In the genomic region with DNA sequence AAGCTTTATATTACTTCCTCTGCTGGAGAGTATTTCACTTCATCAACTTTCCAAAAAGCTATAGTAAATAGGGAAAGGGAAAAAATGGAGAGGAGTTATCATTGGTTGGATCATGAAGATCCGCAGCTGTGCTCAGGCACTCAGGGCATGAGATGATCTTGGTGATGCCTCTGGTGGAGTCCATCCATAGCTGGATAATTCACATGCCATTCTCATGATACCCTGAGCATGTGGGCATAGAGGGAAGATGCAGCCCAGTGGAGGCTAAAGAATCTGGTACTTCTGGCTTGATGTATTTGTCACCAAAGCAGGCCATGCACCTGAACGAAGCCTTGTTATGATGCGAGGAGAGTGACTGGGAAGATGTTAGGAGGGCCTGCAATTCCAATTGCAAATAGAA, we compare ENCODE assay signal across 19 cellular contexts.
DNase-seq lines count a peak whose midpoint lies in the region; ATAC-seq, FAIRE-seq and TF ChIP-seq lines count a peak whose summit lies in the region.
"Had no signal": no experiment of that assay in that cellular context is flagged by ENCODE, and none has a peak within 500 bp of the region (broad histone marks: within the 10 kb centered on the region; RNA-seq: fewer than 3 reads in every experiment).

No MANE protein-coding gene starts in this region.

- H3K4me3 ChIP-seq in GM23248 (no peak overlapping the region), K562 (no peak overlapping the region), trophoblast cell (ENCODE audit: low read depth, low read length) (no peak overlapping the region), neuronal stem cell (ENCODE audit: low read length in 2 of 2) (no peak overlapping the region)
- H3K4me3 ChIP-seq: GM23338 had no signal

- H2AK5ac ChIP-seq in trophoblast cell (ENCODE audit: low read length) = no peak overlapping the region
- no peak overlapping the region for H2AK5ac ChIP-seq in neuronal stem cell (ENCODE audit: low read depth, low read length)

- H3K9me2 ChIP-seq in GM23248 (ENCODE audit: insufficient read depth) = no peaks in the 10 kb centered on the region; the same call in 1 of the 2 replicates

- H3K4ac ChIP-seq in trophoblast cell (ENCODE audit: low read depth, low read length) = no peak overlapping the region
- H3K4ac ChIP-seq in neuronal stem cell (ENCODE audit: low read length) = no peak overlapping the region

- H3K4me2 ChIP-seq in GM23248 (ENCODE audit: unreplicated experiment) (no peak overlapping the region), K562 (ENCODE audit: insufficient read depth, low read length) (no peak overlapping the region), trophoblast cell (ENCODE audit: low read length) (no peak overlapping the region), neuronal stem cell (ENCODE audit: insufficient read depth, low read length, poor library complexity, severe bottlenecking) (no peak overlapping the region)
- H3K4me2 ChIP-seq: GM23338 had no signal

- no peak overlapping the region for H3K18ac ChIP-seq in trophoblast cell (ENCODE audit: low read length)
- no peak overlapping the region for H3K18ac ChIP-seq in neuronal stem cell (ENCODE audit: low read length)

- H3K27me3 ChIP-seq in GM23248 (replicated peaks; ENCODE audit: insufficient read depth) (no peaks in the 10 kb centered on the region), K562 (ENCODE audit: control insufficient read depth in 2 of 2, insufficient read depth in 2 of 2, low read length in 2 of 2) (no peaks in the 10 kb centered on the region), trophoblast cell (ENCODE audit: insufficient read depth, low read length) (no peaks in the 10 kb centered on the region), neuronal stem cell (ENCODE audit: control insufficient read depth in 3 of 3, insufficient read depth in 3 of 3, low read depth in 1 of 3, low read length in 3 of 3) (no peaks in the 10 kb centered on the region)
- H3K27me3 ChIP-seq: BE2C had no signal

- TF ChIP-seq RAD21 in K562 (CRISPR knock-in tag; conservative IDR thresholded peaks at IDR 0.05 in 1 of 2, IDR thresholded peaks at IDR 0.05 in 1 of 2) = no peak

- H3K27ac ChIP-seq in GM23248 (no peak overlapping the region), K562 (ENCODE audit: extremely low read depth, low read depth, low read length) (no peak overlapping the region), trophoblast cell (ENCODE audit: low read depth, low read length) (no peak overlapping the region), neuronal stem cell (replicated peaks; ENCODE audit: low read length) (no peak overlapping the region)

- H3F3A ChIP-seq in GM23248 (ENCODE audit: insufficient read depth) = no peaks in the 10 kb centered on the region

- no peak overlapping the region for H2BK12ac ChIP-seq in trophoblast cell (ENCODE audit: low read length)
- H2BK12ac ChIP-seq in neuronal stem cell (ENCODE audit: low read length) = no peak overlapping the region

- H4K20me1 ChIP-seq in GM23248 (ENCODE audit: insufficient read depth) = no peaks in the 10 kb centered on the region
- no peaks in the 10 kb centered on the region for H4K20me1 ChIP-seq in K562 (replicated peaks; ENCODE audit: control insufficient read depth, insufficient read depth, low read length)

- 73 to 78% methylated on average over 3 of the region's 3 CpGs for WGBS in GM23248 (ENCODE audit: low coverage in 1 of 2, low lambda C conversion rate in 2 of 2, missing lambda C conversion rate in 2 of 2), 2 experiments
- WGBS in K562 (ENCODE audit: insufficient coverage, low coverage, missing lambda C conversion rate) = 71% methylated on average over 3 of the region's 3 CpGs
- WGBS in trophoblast cell (ENCODE audit: extremely low coverage, insufficient coverage, insufficient read length) = no CpG with 5 or more reads among the region's 3 CpGs
- WGBS in neuronal stem cell (ENCODE audit: extremely low coverage in 2 of 2, insufficient read length in 2 of 2, insufficient replicate concordance in 1 of 2), 2 donors = no CpG with 5 or more reads among the region's 3 CpGs

- ATAC-seq in K562 = no peak
- ATAC-seq: GM23338 had no signal

- no peak overlapping the region for H4K12ac ChIP-seq in trophoblast cell (ENCODE audit: low read depth, low read length)

- H3K9me1 ChIP-seq in K562 (ENCODE audit: control insufficient read depth, insufficient read depth, low read length) = no peaks in the 10 kb centered on the region

- POLR2A ChIA-PET in K562 (lab: Yijun Ruan, JAX) = interaction anchor here (0.9 to 1.4 kb wide), 2 partner anchors 8 to 9 kb away, joined by 3 to 4 read pairs; no protein-coding TSS in a partner anchor

- DNase-seq in GM23248 (peak; percentile 3), K562 (ENCODE audit: extremely low read depth in 1 of 4, low spot score in 3 of 4) (no peak), myocyte (ENCODE audit: low read depth) (peak; percentile 77), trophoblast cell (peak; percentile 83 to 95), NCI-H2081 treated with DMSO at 0.1 percent for 48 hours (lab: John Stamatoyannopoulos, UW) (no peak), neuronal stem cell (ENCODE audit: low spot score) (no peak), Ammon's horn (ENCODE audit: low spot score) (no peak)
- DNase-seq: BE2C; C1 segment of cervical spinal cord; CD4-positive, CD25-positive, alpha-beta regulatory T cell; CD8-positive, alpha-beta memory T cell; COR-L47; DMS 273 treated with DMSO at 0.1 percent for 48 hours; DMS53; HCEC 1CT had no signal

- no peak for TF ChIP-seq POLR2A in K562 (conservative IDR thresholded peaks at IDR 0.05)

- peak; percentile 11 for FAIRE-seq in K562 (lab: Jason Lieb, UNC)
- FAIRE-seq: G401.6, GM12891, H54 had no signal

- no peak overlapping the region for H3K23ac ChIP-seq in trophoblast cell (ENCODE audit: low read length)
- no peak overlapping the region for H3K23ac ChIP-seq in neuronal stem cell (ENCODE audit: low read depth, low read length, poor library complexity)

- no peak overlapping the region for H2BK15ac ChIP-seq in neuronal stem cell (ENCODE audit: low read length)

- H3K79me2 ChIP-seq in GM23248 (ENCODE audit: insufficient read depth) (no peaks in the 10 kb centered on the region), K562 (ENCODE audit: control insufficient read depth, insufficient read depth, low read length) (no peaks in the 10 kb centered on the region), trophoblast cell (ENCODE audit: control insufficient read depth, insufficient read depth, low read length, poor library complexity) (peaks cover 2% of the 10 kb centered on the region)

- H3K14ac ChIP-seq in trophoblast cell (ENCODE audit: low read length) (no peak overlapping the region), neuronal stem cell (ENCODE audit: low read length) (no peak overlapping the region)

- H3K79me1 ChIP-seq in trophoblast cell (ENCODE audit: low read length) (no peaks in the 10 kb centered on the region), neuronal stem cell (ENCODE audit: low read depth, low read length) (no peaks in the 10 kb centered on the region)

- H2AFZ ChIP-seq in GM23248 (no peak overlapping the region), K562 (ENCODE audit: low read depth, low read length) (no peak overlapping the region), trophoblast cell (ENCODE audit: insufficient read depth, low read length, poor library complexity) (no peak overlapping the region), neuronal stem cell (ENCODE audit: low read length) (no peak overlapping the region)
- H2AFZ ChIP-seq: GM23338 had no signal

- in situ Hi-C loops in GM23248 (cut with MboI) (no loop called here), K562 (cut with MboI) (no loop called here)

- H3K9ac ChIP-seq in GM23248 = no peak overlapping the region
- no peak overlapping the region for H3K9ac ChIP-seq in K562 (ENCODE audit: insufficient read depth in 1 of 2, low read depth in 2 of 2, low read length in 2 of 2)
- no peak overlapping the region for H3K9ac ChIP-seq in trophoblast cell (ENCODE audit: low read length)
- H3K9ac ChIP-seq in neuronal stem cell (ENCODE audit: low read depth, low read length, poor library complexity) = no peak overlapping the region

- no peak overlapping the region for H4K91ac ChIP-seq in trophoblast cell (ENCODE audit: low read depth, low read length)
- no peak overlapping the region for H4K91ac ChIP-seq in neuronal stem cell (ENCODE audit: low read depth, low read length, poor library complexity)

- no peaks in the 10 kb centered on the region for H3K36me3 ChIP-seq in GM23248 (ENCODE audit: low read depth)
- no peaks in the 10 kb centered on the region for H3K36me3 ChIP-seq in K562 (ENCODE audit: control insufficient read depth, insufficient read depth, low read length)
- H3K36me3 ChIP-seq in trophoblast cell (ENCODE audit: control insufficient read depth in 1 of 2, insufficient read depth in 2 of 2, low read length in 2 of 2) = no peaks in the 10 kb centered on the region
- H3K36me3 ChIP-seq in neuronal stem cell (replicated peaks in 1 of 2; ENCODE audit: control insufficient read depth in 2 of 2, insufficient read depth in 2 of 2, low read length in 2 of 2) = no peaks in the 10 kb centered on the region
- H3K36me3 ChIP-seq: BE2C had no signal

- H2BK120ac ChIP-seq in trophoblast cell (ENCODE audit: insufficient read depth, low read length, poor library complexity) = no peak overlapping the region
- no peak overlapping the region for H2BK120ac ChIP-seq in neuronal stem cell (ENCODE audit: low read depth, low read length)

- BruUV-seq in K562 (replicated peaks; lab: Mats Ljungman, UMichigan) = no TSS peak

- CTCF ChIA-PET in K562 (lab: Yijun Ruan, JAX; ENCODE audit: low intra/inter-chr PET ratio) = no interaction called here

- TF ChIP-seq CTCF in K562 (IDR thresholded peaks at IDR 0.05 in 2 of 3, conservative IDR thresholded peaks at IDR 0.05 in 1 of 3; ENCODE audit: insufficient read depth in 2 of 3, low read depth in 1 of 3, low read length in 3 of 3) = no peak

- no peaks in the 10 kb centered on the region for H3K4me1 ChIP-seq in GM23248 (ENCODE audit: insufficient read depth)
- H3K4me1 ChIP-seq in K562 (replicated peaks in 1 of 2; ENCODE audit: control insufficient read depth in 2 of 2, insufficient read depth in 2 of 2, low read length in 2 of 2) = no peaks in the 10 kb centered on the region; a peak in 1 of 5 replicates
- no peaks in the 10 kb centered on the region for H3K4me1 ChIP-seq in trophoblast cell (ENCODE audit: control insufficient read depth in 1 of 2, insufficient read depth in 2 of 2, low read length in 2 of 2)
- peaks cover 1 to 2% of the 10 kb centered on the region in 2 donors for H3K4me1 ChIP-seq in neuronal stem cell (ENCODE audit: control insufficient read depth in 2 of 2, insufficient read depth in 1 of 2, low read depth in 1 of 2, low read length in 2 of 2)
- H3K4me1 ChIP-seq: BE2C had no signal

- no peak overlapping the region for H2BK5ac ChIP-seq in trophoblast cell (ENCODE audit: low read depth, low read length, poor library complexity)
- no peak overlapping the region for H2BK5ac ChIP-seq in neuronal stem cell (ENCODE audit: low read length)

- no peak for TF ChIP-seq EP300 in K562 (IDR thresholded peaks at IDR 0.05; ENCODE audit: low read length)

- no peak overlapping the region for H4K8ac ChIP-seq in trophoblast cell (ENCODE audit: low read depth, low read length)
- no peak overlapping the region for H4K8ac ChIP-seq in neuronal stem cell (ENCODE audit: low read depth, low read length)

- intact Hi-C loops in K562 (cut with micrococcal nuclease) = no loop called here

- H3K9me3 ChIP-seq in GM23248 (ENCODE audit: low read depth) (no peaks in the 10 kb centered on the region), K562 (replicated peaks; ENCODE audit: control insufficient read depth, insufficient read depth, low read depth, low read length) (no peaks in the 10 kb centered on the region), trophoblast cell (ENCODE audit: insufficient read depth, low read depth, low read length) (no peaks in the 10 kb centered on the region), neuronal stem cell (replicated peaks in 1 of 2; ENCODE audit: control insufficient read depth in 2 of 2, insufficient read depth in 1 of 2, low read depth in 1 of 2, low read length in 2 of 2) (no peaks in the 10 kb centered on the region)
- H3K9me3 ChIP-seq: BE2C had no signal

Comparison
In these comparisons a context has a peak if more than half of its experiments do, and no peak if none do; other contexts are left out.
1. DNase-seq: peak in GM23248 (single experiment), myocyte (single experiment) and trophoblast cell (2 of 2); none in K562 (0 of 4), NCI-H2081 treated with DMSO at 0.1 percent for 48 hours (single experiment), neuronal stem cell (single experiment) and Ammon's horn (single experiment).